19 cellular contexts compared by ENCODE assay signal in genomic region chr2:47655563-47655880, GRCh38.
A peak's percentile ranks its signal among the peaks of the same experiment; 100 is the strongest.
DNase-seq lines count a peak whose midpoint lies in the region; ATAC-seq, FAIRE-seq and TF ChIP-seq lines count a peak whose summit lies in the region.
"Had no signal": no experiment of that assay in that cellular context is flagged by ENCODE, and none has a peak within 500 bp of the region (broad histone marks: within the 10 kb centered on the region; RNA-seq: fewer than 3 reads in every experiment).

No MANE protein-coding gene starts in this region.

- DNase-seq in GM12892 (ENCODE audit: insufficient read length), result no peak
- peak; percentile 47 for DNase-seq in mesendoderm
- no peak for DNase-seq in uterus
- no peak for DNase-seq in kidney
- DNase-seq: activated CD4-positive, alpha-beta T cell treated with anti-CD3 and anti-CD28 coated beads for 36 hours; activated CD8-positive, alpha-beta memory T cell treated with anti-CD3 and anti-CD28 coated beads, Interleukin-2, amount 50 U/mL, for 48 hours; activated naive CD4-positive, alpha-beta T cell treated with anti-CD3 and anti-CD28 coated beads for 36 hours; HFFc6; left ventricle myocardium superior; NCI-H446 treated with DMSO at 0.1 percent for 48 hours; ovary; stimulated activated CD4-positive, alpha-beta T cell treated with anti-CD3 and anti-CD28 coated beads, Interleukin-2, amount 100 ng/mL, for 48 hours had no signal

- WGBS in mesendoderm (ENCODE audit: extremely low coverage, insufficient coverage, low lambda C conversion rate), result no CpG with 5 or more reads among the region's 2 CpGs

- H2BK120ac ChIP-seq in mesendoderm (ENCODE audit: low read depth, low read length), result no peak overlapping the region

- ATAC-seq in GM21447 (IDR thresholded peaks at IDR 0.05; ENCODE audit: unreplicated experiment) (peak; percentile 5), HG03460 (IDR thresholded peaks at IDR 0.05; ENCODE audit: unreplicated experiment) (peak; percentile 2), GM21723 (IDR thresholded peaks at IDR 0.05; ENCODE audit: unreplicated experiment) (no peak), GM21526 (IDR thresholded peaks at IDR 0.05; ENCODE audit: low FRiP score, unreplicated experiment) (no peak)
- ATAC-seq: activated CD4-positive, alpha-beta T cell treated with anti-CD3 and anti-CD28 coated beads for 36 hours; left ventricle myocardium superior had no signal

- no peak overlapping the region for H3K4ac ChIP-seq in mesendoderm (ENCODE audit: low read depth, low read length)

- H3K4me2 ChIP-seq in mesendoderm (ENCODE audit: low read length), result no peak overlapping the region

- no peak overlapping the region for H3K56ac ChIP-seq in mesendoderm (ENCODE audit: low read length)

- H3K23ac ChIP-seq in mesendoderm (ENCODE audit: low read length), result no peak overlapping the region

- TF ChIP-seq POLR2A in GM12892 (IDR thresholded peaks at IDR 0.05; ENCODE audit: low read depth, low read length) (peak; percentile 42; the same call in 1 of the 2 replicates), uterus (IDR thresholded peaks at IDR 0.05) (no peak)

- no peak overlapping the region for H2BK15ac ChIP-seq in mesendoderm (replicated peaks; ENCODE audit: low read depth)

- no peaks in the 10 kb centered on the region for H3K9me3 ChIP-seq in uterus
- no peaks in the 10 kb centered on the region for H3K9me3 ChIP-seq in kidney (ENCODE audit: control insufficient read depth in 1 of 2, low read length in 2 of 2)
- H3K9me3 ChIP-seq: ovary, thoracic aorta had no signal

- TF ChIP-seq CTCF in uterus (IDR thresholded peaks at IDR 0.05) (no peak), kidney (IDR thresholded peaks at IDR 0.05; ENCODE audit: borderline replicate concordance, extremely low read depth, insufficient read depth) (no peak)

- no peaks in the 10 kb centered on the region for H3K79me2 ChIP-seq in mesendoderm (ENCODE audit: control insufficient read depth, insufficient read depth, low read length)

- H3K18ac ChIP-seq in mesendoderm (ENCODE audit: low read length), result peak overlapping the region; percentile 46

- H3K27ac ChIP-seq in mesendoderm (ENCODE audit: low read depth, low read length), result no peak overlapping the region
- no peak overlapping the region for H3K27ac ChIP-seq in uterus
- no peak overlapping the region for H3K27ac ChIP-seq in kidney (ENCODE audit: low read depth in 2 of 2, low read length in 2 of 2)
- H3K27ac ChIP-seq: ovary, thoracic aorta had no signal

- intact Hi-C loops in uterus (cut with DNase I; ENCODE audit: low total_unique reads), result no loop called here
- intact Hi-C loops in kidney (cut with DNase I), result no loop called here

- no peak for FAIRE-seq in GM12892 (lab: Jason Lieb, UNC)
- no peak for FAIRE-seq in kidney (lab: Jason Lieb, UNC)
- FAIRE-seq: colon, frontal cortex had no signal

- H3K4me3 ChIP-seq in mesendoderm (ENCODE audit: low read length) (no peak overlapping the region), uterus (no peak overlapping the region), kidney (ENCODE audit: low read length in 2 of 2) (no peak overlapping the region)
- H3K4me3 ChIP-seq: ovary, thoracic aorta had no signal

- no peaks in the 10 kb centered on the region for H3K27me3 ChIP-seq in mesendoderm (ENCODE audit: insufficient read depth, low read length, poor library complexity)
- H3K27me3 ChIP-seq in uterus, result no peaks in the 10 kb centered on the region
- H3K27me3 ChIP-seq: ovary had no signal

- no peak overlapping the region for H2BK5ac ChIP-seq in mesendoderm (ENCODE audit: low read length)

- no peak overlapping the region for H4K5ac ChIP-seq in mesendoderm (ENCODE audit: low read length)

- H2AK5ac ChIP-seq in mesendoderm (ENCODE audit: low read length), result no peak overlapping the region

- no peaks in the 10 kb centered on the region for H3K79me1 ChIP-seq in mesendoderm (ENCODE audit: low read length)

- peaks cover 8% of the 10 kb centered on the region for H3K4me1 ChIP-seq in mesendoderm (ENCODE audit: control insufficient read depth, low read depth, low read length)
- no peaks in the 10 kb centered on the region for H3K4me1 ChIP-seq in uterus
- peaks cover 0 to 2% of the 10 kb centered on the region in 2 donors for H3K4me1 ChIP-seq in kidney (ENCODE audit: control insufficient read depth in 1 of 2, insufficient read depth in 1 of 2, low read depth in 1 of 2, low read length in 2 of 2)

- H4K8ac ChIP-seq in mesendoderm (ENCODE audit: low read depth, low read length), result no peak overlapping the region

- H3K36me3 ChIP-seq in mesendoderm (ENCODE audit: control insufficient read depth, insufficient read depth, low read length) (no peaks in the 10 kb centered on the region), uterus (no peaks in the 10 kb centered on the region), kidney (ENCODE audit: control insufficient read depth in 1 of 2, insufficient read depth in 2 of 2, low read length in 2 of 2) (no peaks in the 10 kb centered on the region)
- H3K36me3 ChIP-seq: ovary, thoracic aorta had no signal

- H3K9ac ChIP-seq in mesendoderm (ENCODE audit: low read length) (no peak overlapping the region), kidney (ENCODE audit: low read length in 2 of 2) (no peak overlapping the region)

Comparison
In these comparisons a context has a peak if more than half of its experiments do, and no peak if none do; other contexts are left out.
1. ATAC-seq: peak in GM21447 (single experiment) and HG03460 (single experiment); none in GM21723 (single experiment) and GM21526 (single experiment).